Comparison of ENCODE assay signal across 19 cellular contexts in the genomic region with DNA sequence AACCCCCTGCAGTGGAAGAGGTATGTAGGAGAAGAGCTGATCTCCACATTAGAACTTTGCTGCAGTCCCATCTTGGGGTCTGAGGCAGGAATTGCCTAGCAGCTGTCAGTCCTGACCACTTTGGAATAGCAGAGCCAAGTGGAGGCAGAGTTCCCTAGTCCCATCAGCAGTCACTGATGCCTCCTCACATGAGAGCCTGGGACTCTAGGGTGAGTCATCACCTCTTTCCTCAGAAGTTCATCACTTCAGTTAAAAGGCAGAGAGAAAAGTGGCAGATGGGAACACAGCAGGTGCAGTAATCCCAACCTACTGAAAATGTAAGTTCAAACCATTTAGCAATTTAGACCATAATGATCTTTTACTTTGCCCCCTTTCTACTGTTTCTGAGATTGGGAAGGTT.
A peak's percentile ranks its signal among the peaks of the same experiment; 100 is the strongest.
DNase-seq lines count a peak whose midpoint lies in the region; ATAC-seq, FAIRE-seq and TF ChIP-seq lines count a peak whose summit lies in the region.
"Had no signal": no experiment of that assay in that cellular context is flagged by ENCODE, and none has a peak within 500 bp of the region (broad histone marks: within the 10 kb centered on the region; RNA-seq: fewer than 3 reads in every experiment).

No MANE protein-coding gene starts in this region.

- no peak for TF ChIP-seq CTCF in bronchial epithelial cell (IDR thresholded peaks at IDR 0.05; ENCODE audit: insufficient read depth, low read length, severe bottlenecking)
- no peak for TF ChIP-seq CTCF in retinal pigment epithelial cell (conservative IDR thresholded peaks at IDR 0.05; ENCODE audit: low read depth, low read length)

- H3K4me3 ChIP-seq in bronchial epithelial cell (ENCODE audit: low read depth, low read length) (no peak overlapping the region), retinal pigment epithelial cell (ENCODE audit: low read length) (no peak overlapping the region)
- H3K4me3 ChIP-seq: GM23338, lung, right atrium auricular region had no signal

- no peaks in the 10 kb centered on the region for H3K36me3 ChIP-seq in bronchial epithelial cell (ENCODE audit: control insufficient read depth, insufficient read depth, low read length)
- H3K36me3 ChIP-seq: right atrium auricular region had no signal

- FAIRE-seq in bronchial epithelial cell (lab: Jason Lieb, UNC) (no peak), GM12891 (lab: Jason Lieb, UNC) (no peak)
- FAIRE-seq: A204.1, GM18507 had no signal

- no peak for ATAC-seq in GM19452 (IDR thresholded peaks at IDR 0.05; ENCODE audit: unreplicated experiment)
- ATAC-seq: activated CD4-positive, CD25-positive, alpha-beta regulatory T cell treated with anti-CD3 and anti-CD28 coated beads, Interleukin-2, amount 50 U/mL, for 24 hours; GM23338 had no signal

- DNase-seq in NCI-H1694 (lab: John Stamatoyannopoulos, UW) (peak; percentile 8), NCI-H1694 treated with DMSO at 0.1 percent for 48 hours (lab: John Stamatoyannopoulos, UW) (no peak), NCI-H2171 treated with DMSO at 0.1 percent for 48 hours (lab: John Stamatoyannopoulos, UW) (peak; percentile 80), bronchial epithelial cell (ENCODE audit: low read depth) (peak; percentile 20), retinal pigment epithelial cell (ENCODE audit: low read depth) (peak; percentile 0), GM12891 (ENCODE audit: insufficient read length, low spot score) (no peak)
- no peak for DNase-seq in activated CD4-positive, CD25-positive, alpha-beta regulatory T cell treated with anti-CD3 and anti-CD28 coated beads, Interleukin-2, amount 50 U/mL, for 72 hours
- DNase-seq: activated naive CD4-positive, alpha-beta T cell; CD8-positive, alpha-beta memory T cell; NCI-H1436; NCI-H774; nephron progenitor cell had no signal

- no peaks in the 10 kb centered on the region for H3K27me3 ChIP-seq in bronchial epithelial cell (ENCODE audit: control insufficient read depth, insufficient read depth, low read length)
- H3K27me3 ChIP-seq: right atrium auricular region had no signal

- TF ChIP-seq POLR2A in GM12891 (IDR thresholded peaks at IDR 0.05; ENCODE audit: low read depth, low read length), result no peak

TF ChIP-seq in GM12891, 5 proteins besides CTCF, POLR2A, EP300 and RAD21:
- TF ChIP-seq POU2F2 (IDR thresholded peaks at IDR 0.05; ENCODE audit: low read depth, low read length), result no peak
- no peak for TF ChIP-seq POLR2AphosphoS5 (IDR thresholded peaks at IDR 0.05; ENCODE audit: low read depth, low read length)
- no peak for TF ChIP-seq TAF1 (IDR thresholded peaks at IDR 0.05; ENCODE audit: low read depth, low read length)
- TF ChIP-seq PAX5 (IDR thresholded peaks at IDR 0.05; ENCODE audit: insufficient read depth, low read length, severe bottlenecking), result no peak
- TF ChIP-seq SPI1 (IDR thresholded peaks at IDR 0.05; ENCODE audit: low read depth, low read length), result no peak

Comparison
In these comparisons a context has a peak if more than half of its experiments do, and no peak if none do; other contexts are left out.
1. DNase-seq: peak in NCI-H1694 (single experiment), NCI-H2171 treated with DMSO at 0.1 percent for 48 hours (single experiment), bronchial epithelial cell (single experiment) and retinal pigment epithelial cell (single experiment); none in NCI-H1694 treated with DMSO at 0.1 percent for 48 hours (single experiment), activated CD4-positive, CD25-positive, alpha-beta regulatory T cell treated with anti-CD3 and anti-CD28 coated beads, Interleukin-2, amount 50 U/mL, for 72 hours (single experiment) and GM12891 (single experiment).